In the genomic region with DNA sequence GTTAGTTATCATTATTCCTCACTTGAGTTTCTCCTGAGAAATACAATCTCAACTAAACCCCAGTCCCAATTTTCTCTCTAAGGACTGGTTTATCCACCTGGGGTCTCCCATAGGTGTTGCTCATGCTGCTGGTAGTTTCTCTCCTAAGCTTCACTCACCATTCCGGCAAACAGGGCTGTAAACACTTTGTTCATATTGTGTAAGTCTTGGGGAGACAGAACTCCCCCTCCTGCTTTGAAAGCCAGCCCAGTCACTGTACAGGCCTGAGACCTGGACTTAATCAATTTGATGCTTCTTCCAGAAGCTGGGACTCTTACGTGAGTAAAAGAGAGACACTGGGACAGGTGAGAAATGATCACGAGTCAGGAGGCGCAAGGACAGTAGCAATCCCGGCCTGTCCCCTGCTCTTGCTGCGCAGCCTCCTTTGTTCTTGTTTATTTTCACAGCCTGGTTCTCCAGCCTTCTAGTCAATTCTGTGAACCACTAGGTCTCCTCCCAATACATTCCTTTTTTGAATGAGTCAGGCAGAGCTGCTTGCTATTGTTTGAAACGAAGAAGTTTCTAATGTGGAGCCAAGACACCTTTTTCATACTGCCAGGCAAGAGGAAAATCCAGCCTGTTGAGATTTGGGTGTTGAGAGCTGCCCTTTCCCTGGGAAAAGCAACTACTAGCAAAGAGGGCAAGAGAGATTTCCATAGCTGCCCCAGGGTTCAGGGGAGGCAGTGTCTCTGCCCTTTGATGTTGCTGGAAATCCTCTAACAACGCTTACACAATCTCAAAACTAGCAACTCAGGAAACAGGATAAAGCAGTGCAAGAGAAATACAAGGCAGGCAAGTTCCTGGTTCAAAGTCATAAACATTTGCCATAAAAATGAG, we compare ENCODE assay signal across 13 cellular contexts. TPM values are rescaled to one million over a fixed set of nuclear protein-coding genes. Genes with fewer than 3 reads are reported as not detected.
DNase-seq lines count a peak whose midpoint lies in the region; ATAC-seq, FAIRE-seq and TF ChIP-seq lines count a peak whose summit lies in the region.
"Had no signal": no experiment of that assay in that cellular context is flagged by ENCODE, and none has a peak within 500 bp of the region (broad histone marks: within the 10 kb centered on the region; RNA-seq: fewer than 3 reads in every experiment).

No MANE protein-coding gene starts in this region.

- peak overlapping the region in 1 of 3 donors; percentile 25 for H3K9ac ChIP-seq in skeletal muscle tissue (ENCODE audit: low read depth in 1 of 3, low read length in 3 of 3)

- intact Hi-C loops in breast epithelium (cut with DNase I; ENCODE audit: low total_unique reads): no loop called here

- TF ChIP-seq POLR2A in breast epithelium (IDR thresholded peaks at IDR 0.05) (no peak), H54 (IDR thresholded peaks at IDR 0.05; ENCODE audit: low read depth, low read length) (no peak)

- no peak overlapping the region for H3K27ac Mint-ChIP-seq in activated CD4-positive, alpha-beta T cell treated with anti-CD3 and anti-CD28 coated beads, Interleukin-2, amount 10 ng/mL, durations not matched to agents 7 days and 5 days
- H3K27ac Mint-ChIP-seq: T-helper 2 cell treated with Interferon-gamma antibody and Interleukin-4, amounts not matched to agents 5 μg/mL and 100 μg/mL, for 36 hours had no signal

- H3K27ac ChIP-seq in breast epithelium (peak overlapping the region; percentile 78 to 88), skeletal muscle tissue (ENCODE audit: low read depth, low read length) (peak overlapping the region; percentile 40)

- no peak overlapping the region for H3K4me3 ChIP-seq in breast epithelium
- no peak overlapping the region for H3K4me3 ChIP-seq in skeletal muscle tissue (ENCODE audit: low read length in 3 of 3)

- CTCF ChIA-PET in activated CD4-positive, alpha-beta T cell treated with anti-CD3 and anti-CD28 coated beads, Interleukin-2, amount 10 ng/mL, durations not matched to agents 7 days and 5 days (lab: Charles Lee): interaction anchor here (1.1 kb wide), 1 partner anchor 15 kb away, joined by 3 read pairs; no protein-coding TSS in a partner anchor

- H3K4me1 ChIP-seq in breast epithelium (no peaks in the 10 kb centered on the region), skeletal muscle tissue (ENCODE audit: control insufficient read depth in 3 of 3, insufficient read depth in 3 of 3, low read length in 3 of 3) (peaks cover 0 to 7% (median 5%) of the 10 kb centered on the region in 3 donors)

- H3K27me3 ChIP-seq in breast epithelium (no peaks in the 10 kb centered on the region), skeletal muscle tissue (ENCODE audit: control insufficient read depth in 3 of 3, insufficient read depth in 3 of 3, low read length in 3 of 3) (no peaks in the 10 kb centered on the region)

- ATAC-seq in GM21717 (IDR thresholded peaks at IDR 0.05; ENCODE audit: unreplicated experiment): no peak

- H3K9me3 Mint-ChIP-seq in activated CD4-positive, alpha-beta T cell treated with anti-CD3 and anti-CD28 coated beads, Interleukin-2, amount 10 ng/mL, durations not matched to agents 7 days and 5 days: no peaks in the 10 kb centered on the region
- H3K9me3 Mint-ChIP-seq: T-helper 2 cell treated with Interferon-gamma antibody and Interleukin-4, amounts not matched to agents 5 μg/mL and 100 μg/mL, for 36 hours had no signal

- no peak for TF ChIP-seq CTCF in breast epithelium (IDR thresholded peaks at IDR 0.05)

- POLR2A ChIA-PET in activated CD4-positive, alpha-beta T cell treated with anti-CD3 and anti-CD28 coated beads, Interleukin-2, amount 10 ng/mL, durations not matched to agents 7 days and 5 days (lab: Charles Lee): no interaction called here

- H3K9me3 ChIP-seq in breast epithelium (no peaks in the 10 kb centered on the region), skeletal muscle tissue (ENCODE audit: control insufficient read depth in 3 of 3, low read length in 3 of 3) (no peaks in the 10 kb centered on the region)

- H3K4me3 Mint-ChIP-seq in activated CD4-positive, alpha-beta T cell treated with anti-CD3 and anti-CD28 coated beads, Interleukin-2, amount 10 ng/mL, durations not matched to agents 7 days and 5 days: no peak overlapping the region
- H3K4me3 Mint-ChIP-seq: T-helper 2 cell treated with Interferon-gamma antibody and Interleukin-4, amounts not matched to agents 5 μg/mL and 100 μg/mL, for 36 hours had no signal

- no peaks in the 10 kb centered on the region for H3K36me3 ChIP-seq in breast epithelium
- H3K36me3 ChIP-seq in skeletal muscle tissue (ENCODE audit: control insufficient read depth in 3 of 3, insufficient read depth in 3 of 3, low read length in 3 of 3): no peaks in the 10 kb centered on the region

- H3K4me1 Mint-ChIP-seq in activated CD4-positive, alpha-beta T cell treated with anti-CD3 and anti-CD28 coated beads, Interleukin-2, amount 10 ng/mL, durations not matched to agents 7 days and 5 days: no peaks in the 10 kb centered on the region

- no peaks in the 10 kb centered on the region for H3K36me3 Mint-ChIP-seq in activated CD4-positive, alpha-beta T cell treated with anti-CD3 and anti-CD28 coated beads, Interleukin-2, amount 10 ng/mL, durations not matched to agents 7 days and 5 days (ENCODE audit: low read depth)

- no peak for FAIRE-seq in H54 (lab: Jason Lieb, UNC)

- no peaks in the 10 kb centered on the region for H3K27me3 Mint-ChIP-seq in activated CD4-positive, alpha-beta T cell treated with anti-CD3 and anti-CD28 coated beads, Interleukin-2, amount 10 ng/mL, durations not matched to agents 7 days and 5 days

- DNase-seq in HT-29 (ENCODE audit: low spot score) (peak; percentile 88), breast epithelium (ENCODE audit: low spot score in 2 of 2) (no peak), kidney glomerular epithelial cell (lab: John Stamatoyannopoulos, UW) (peak; percentile 63), amniotic stem cell (lab: John Stamatoyannopoulos, UW) (no peak), H54 (ENCODE audit: insufficient read length, low spot score) (no peak)
- DNase-seq in activated CD4-positive, alpha-beta T cell treated with anti-CD3 and anti-CD28 coated beads, Interleukin-2, amount 10 ng/mL, durations not matched to agents 7 days and 5 days: no peak
- DNase-seq: activated naive CD4-positive, alpha-beta T cell treated with Interleukin-2 at 50 U/mL for 16 hours; NCI-H2171; stimulated activated CD4-positive, alpha-beta T cell treated with anti-CD3 and anti-CD28 coated beads, Interleukin-2, amount 100 ng/mL, for 48 hours had no signal

RNA-seq across cellular contexts. Expression of a gene that starts 9.2 kb away (rescaled TPM):
- total RNA-seq in HT-29 (2014; rRNA removed; shearing (Covaris generic)): 48.0 and 61.2 TPM in 2 replicates
- total RNA-seq in breast epithelium (10 to 100 TPM in 1 of 3 donors, 1 to 10 TPM in 2; 2.4 to 12.6 (median 9.5) TPM), skeletal muscle tissue (1.6 TPM)
- under 1 TPM; 0.42 to 0.98 TPM for total RNA-seq in activated CD4-positive, alpha-beta T cell treated with anti-CD3 and anti-CD28 coated beads, Interleukin-2, amount 10 ng/mL, durations not matched to agents 7 days and 5 days

RNA-seq across cellular contexts. Expression of a gene that starts 26.6 kb away (rescaled TPM):
- total RNA-seq in HT-29 (2014; rRNA removed; shearing (Covaris generic)): 2.9 and 4.6 TPM in 2 replicates
- total RNA-seq in breast epithelium (1 to 10 TPM in 1 of 3 donors, under 1 TPM in 2; 0.66 to 3.2 (median 0.96) TPM), skeletal muscle tissue (under 0.01 TPM)
- total RNA-seq in activated CD4-positive, alpha-beta T cell treated with anti-CD3 and anti-CD28 coated beads, Interleukin-2, amount 10 ng/mL, durations not matched to agents 7 days and 5 days: not detected

RNA-seq across cellular contexts. Expression of a gene that starts 26.6 kb away (rescaled TPM):
- 0.05 and 0.26 TPM in 2 replicates for total RNA-seq in HT-29 (2014; rRNA removed; shearing (Covaris generic))
- under 1 TPM; 0.33 to 0.64 (median 0.44) TPM for total RNA-seq in breast epithelium
- total RNA-seq in skeletal muscle tissue: 0.52 TPM
- under 1 TPM; 0.87 to 0.89 TPM for total RNA-seq in activated CD4-positive, alpha-beta T cell treated with anti-CD3 and anti-CD28 coated beads, Interleukin-2, amount 10 ng/mL, durations not matched to agents 7 days and 5 days

RNA-seq across cellular contexts. Expression of a gene that starts 26.8 kb away (rescaled TPM):
- 227 and 266 TPM in 2 replicates for total RNA-seq in HT-29 (2014; rRNA removed; shearing (Covaris generic))
- total RNA-seq in breast epithelium: 100 to 1,000 TPM; 106 to 184 (median 150) TPM
- total RNA-seq in skeletal muscle tissue: 135 TPM
- total RNA-seq in activated CD4-positive, alpha-beta T cell treated with anti-CD3 and anti-CD28 coated beads, Interleukin-2, amount 10 ng/mL, durations not matched to agents 7 days and 5 days: 100 to 1,000 TPM; 304 to 328 TPM

RNA-seq across cellular contexts. Expression of a gene that starts 33.8 kb away (rescaled TPM):
- total RNA-seq in HT-29 (2014; rRNA removed; shearing (Covaris generic)): 0.64 and 1.5 TPM in 2 replicates
- total RNA-seq in breast epithelium (1 to 10 TPM in 2 of 3 donors, under 1 TPM in 1; 0.80 to 4.1 (median 2.9) TPM), skeletal muscle tissue (2.1 TPM)
- 1 to 10 TPM; 3.2 to 3.8 TPM for total RNA-seq in activated CD4-positive, alpha-beta T cell treated with anti-CD3 and anti-CD28 coated beads, Interleukin-2, amount 10 ng/mL, durations not matched to agents 7 days and 5 days
- total RNA-seq: G401 had no signal

Comparison
In these comparisons a context has a peak if more than half of its experiments do, and no peak if none do; other contexts are left out.
1. DNase-seq: peak in HT-29 (single experiment) and kidney glomerular epithelial cell (single experiment); none in breast epithelium (0 of 2), activated CD4-positive, alpha-beta T cell treated with anti-CD3 and anti-CD28 coated beads, Interleukin-2, amount 10 ng/mL, durations not matched to agents 7 days and 5 days (single experiment), amniotic stem cell (single experiment) and H54 (single experiment).